8 cellular contexts compared by ENCODE assay signal in the genomic region with DNA sequence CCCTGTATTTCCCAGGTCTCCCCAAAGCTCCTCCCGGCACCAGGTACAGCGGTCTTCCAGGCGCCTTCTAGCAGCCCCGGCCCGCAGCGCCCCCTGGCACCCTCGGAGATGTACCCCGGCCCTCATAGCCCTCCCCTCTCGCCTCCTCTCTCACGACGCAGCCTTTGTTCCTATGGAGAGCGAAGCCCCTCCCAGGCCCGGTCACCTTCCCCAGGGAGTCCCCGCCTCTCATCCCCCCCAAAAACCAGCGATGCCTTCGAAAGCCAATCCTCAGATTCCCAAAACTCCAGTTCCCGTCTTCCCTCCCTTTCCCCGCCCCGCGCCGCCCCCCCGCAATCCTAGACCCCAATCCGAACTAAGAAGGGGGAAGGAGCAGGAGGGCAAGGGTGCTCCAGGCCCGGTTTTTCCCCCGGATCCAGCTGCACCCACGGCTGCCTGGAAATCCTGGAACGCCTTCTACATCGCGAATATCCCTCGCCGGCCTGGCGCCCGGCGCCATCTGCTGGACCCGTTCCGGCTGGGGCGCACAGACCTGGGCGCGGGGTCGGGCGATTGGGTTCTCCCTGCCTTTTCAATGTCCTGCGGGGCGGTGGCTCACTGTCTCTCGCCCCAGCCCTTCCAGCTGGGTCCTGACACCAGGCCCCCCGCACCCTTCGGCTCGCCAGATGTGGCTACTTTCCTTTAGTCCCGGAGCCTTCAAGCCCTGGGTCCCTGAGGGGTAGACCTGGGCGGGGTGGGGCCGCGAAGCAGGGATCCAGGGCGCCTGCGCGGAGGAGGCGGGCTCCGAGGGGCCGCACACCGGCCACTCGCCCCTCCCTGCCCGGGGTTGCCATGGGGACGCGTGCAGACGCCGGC. TPM values are rescaled to one million over a fixed set of nuclear protein-coding genes. Genes with fewer than 3 reads are reported as not detected.
DNase-seq lines count a peak whose midpoint lies in the region; ATAC-seq and TF ChIP-seq lines count a peak whose summit lies in the region.

A gene with protein sequence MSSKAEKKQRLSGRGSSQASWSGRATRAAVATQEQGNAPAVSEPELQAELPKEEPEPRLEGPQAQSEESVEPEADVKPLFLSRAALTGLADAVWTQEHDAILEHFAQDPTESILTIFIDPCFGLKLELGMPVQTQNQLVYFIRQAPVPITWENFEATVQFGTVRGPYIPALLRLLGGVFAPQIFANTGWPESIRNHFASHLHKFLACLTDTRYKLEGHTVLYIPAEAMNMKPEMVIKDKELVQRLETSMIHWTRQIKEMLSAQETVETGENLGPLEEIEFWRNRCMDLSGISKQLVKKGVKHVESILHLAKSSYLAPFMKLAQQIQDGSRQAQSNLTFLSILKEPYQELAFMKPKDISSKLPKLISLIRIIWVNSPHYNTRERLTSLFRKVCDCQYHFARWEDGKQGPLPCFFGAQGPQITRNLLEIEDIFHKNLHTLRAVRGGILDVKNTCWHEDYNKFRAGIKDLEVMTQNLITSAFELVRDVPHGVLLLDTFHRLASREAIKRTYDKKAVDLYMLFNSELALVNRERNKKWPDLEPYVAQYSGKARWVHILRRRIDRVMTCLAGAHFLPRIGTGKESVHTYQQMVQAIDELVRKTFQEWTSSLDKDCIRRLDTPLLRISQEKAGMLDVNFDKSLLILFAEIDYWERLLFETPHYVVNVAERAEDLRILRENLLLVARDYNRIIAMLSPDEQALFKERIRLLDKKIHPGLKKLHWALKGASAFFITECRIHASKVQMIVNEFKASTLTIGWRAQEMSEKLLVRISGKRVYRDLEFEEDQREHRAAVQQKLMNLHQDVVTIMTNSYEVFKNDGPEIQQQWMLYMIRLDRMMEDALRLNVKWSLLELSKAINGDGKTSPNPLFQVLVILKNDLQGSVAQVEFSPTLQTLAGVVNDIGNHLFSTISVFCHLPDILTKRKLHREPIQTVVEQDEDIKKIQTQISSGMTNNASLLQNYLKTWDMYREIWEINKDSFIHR (N-terminal part only) (plus strand): TSS at position 844 of the 855 bp plus-strand sequence. CDS start 1,991 bp downstream, outside the sequence.

- no peaks in the 10 kb centered on the region for H3K36me3 Mint-ChIP-seq in naive thymus-derived CD4-positive, alpha-beta T cell

- RAD21 ChIA-PET in HCT116 (lab: Charles Lee; ENCODE audit: low non-redundant PET in 1 of 2, low total read pairs in 2 of 2, uncharacterized antibody in 2 of 2, unreplicated experiment in 2 of 2) = no interaction called here

- no peaks in the 10 kb centered on the region for H4K20me1 ChIP-seq in HCT116 (ENCODE audit: insufficient read depth)

- peaks cover 51 to 84% (median 67%) of the 10 kb centered on the region in 5 donors for H3K27me3 Mint-ChIP-seq in naive thymus-derived CD4-positive, alpha-beta T cell

- H3K9me2 ChIP-seq in HCT116 (ENCODE audit: insufficient read depth) = no peaks in the 10 kb centered on the region

- H3K79me2 ChIP-seq in HCT116 (ENCODE audit: insufficient read depth, low read length) = no peaks in the 10 kb centered on the region

- CTCF ChIA-PET in HCT116 (lab: Charles Lee) = interaction anchor here (0.5 to 1.6 kb wide), 6 partner anchors 8 to 156 kb away, joined by 3 to 8 read pairs (median 3); a partner anchor contains a TSS
- CTCF ChIA-PET in naive thymus-derived CD4-positive, alpha-beta T cell (lab: Charles Lee) = no interaction called here

- intact Hi-C loops in HCT116 (cut with micrococcal nuclease) = loop anchor here (1.0 kb wide), 1 partner anchor 120 kb away; no protein-coding TSS in a partner anchor
- intact Hi-C loops in naive thymus-derived CD4-positive, alpha-beta T cell (cut with micrococcal nuclease) = loop anchor here in 1 of 2 donors (2.0 kb wide), 1 partner anchor 28 kb away; a partner anchor contains a TSS

- peak; percentile 72 for TF ChIP-seq RAD21 in HCT116 (IDR thresholded peaks at IDR 0.05; ENCODE audit: low read depth)

- H3K4me3 ChIP-seq in HCT116 (replicated peaks in 1 of 2; ENCODE audit: low read depth in 1 of 2, low read length in 2 of 2) = peak within 1 kb of the TSS; percentile 64 to 70
- H3K4me3 ChIP-seq in naive thymus-derived CD4-positive, alpha-beta T cell (ENCODE audit: low read length) = peak within 1 kb of the TSS; percentile 20

- POLR2A ChIA-PET in HCT116 (lab: Charles Lee) = interaction anchor here (0.7 to 1.5 kb wide), 5 partner anchors 11 to 456 kb away, joined by 3 to 7 read pairs (median 3); a partner anchor contains a TSS
- POLR2A ChIA-PET in naive thymus-derived CD4-positive, alpha-beta T cell (lab: Charles Lee) = interaction anchor here (0.9 kb wide), 1 partner anchor 27 kb away, joined by 3 read pairs; no protein-coding TSS in a partner anchor

- H3K4me2 ChIP-seq in HCT116 (ENCODE audit: low read length) = peak within 1 kb of the TSS; percentile 92

- TF ChIP-seq POLR2A in HCT116 (IDR thresholded peaks at IDR 0.05; ENCODE audit: borderline replicate concordance, extremely low read depth, insufficient read depth, insufficient read length) = peak; percentile 47

- no TSS peak for BruUV-seq in HCT116 (replicated peaks; lab: Mats Ljungman, UMichigan)

- no peaks in the 10 kb centered on the region for H3K36me3 ChIP-seq in HCT116 (ENCODE audit: control insufficient read depth in 1 of 2, insufficient read depth in 2 of 2, low read length in 2 of 2)
- no peaks in the 10 kb centered on the region for H3K36me3 ChIP-seq in naive thymus-derived CD4-positive, alpha-beta T cell (ENCODE audit: control insufficient read depth in 2 of 3, insufficient read depth in 3 of 3, low read length in 3 of 3)

- H3K27ac ChIP-seq in C4-2B (peak within 1 kb of the TSS; percentile 32), HCT116 (ENCODE audit: low read depth, low read length) (peak within 1 kb of the TSS; percentile 70), temporal lobe (ENCODE audit: low read depth, low read length) (peak within 1 kb of the TSS; percentile 19)
- no peak within 1 kb of the TSS for H3K27ac ChIP-seq in naive thymus-derived CD4-positive, alpha-beta T cell (ENCODE audit: low read depth, low read length)

- TF ChIP-seq CTCF in C4-2B (conservative IDR thresholded peaks at IDR 0.05) = peak; percentile 85
- peak; percentile 53 to 57 (median 57); a peak in 5 of 6 replicates for TF ChIP-seq CTCF in HCT116 (IDR thresholded peaks at IDR 0.05 in 2 of 3, conservative IDR thresholded peaks at IDR 0.05 in 1 of 3; ENCODE audit: borderline replicate concordance in 1 of 3, insufficient read depth in 1 of 3, low read depth in 2 of 3, low read length in 2 of 3)

- H3K4me1 ChIP-seq in HCT116 (ENCODE audit: control insufficient read depth in 1 of 2, insufficient read depth in 2 of 2, low read length in 2 of 2) = peaks cover 12 to 26% of the 10 kb centered on the region in 2 experiments
- peaks cover 4 to 11% of the 10 kb centered on the region in 2 donors for H3K4me1 ChIP-seq in naive thymus-derived CD4-positive, alpha-beta T cell (ENCODE audit: control insufficient read depth in 2 of 2, insufficient read depth in 2 of 2, low read length in 2 of 2)

- H3K9me3 ChIP-seq in HCT116 (ENCODE audit: control insufficient read depth in 1 of 2, insufficient read depth in 1 of 2, low read depth in 1 of 2, low read length in 2 of 2) = no peaks in the 10 kb centered on the region
- no peaks in the 10 kb centered on the region for H3K9me3 ChIP-seq in naive thymus-derived CD4-positive, alpha-beta T cell (ENCODE audit: control insufficient read depth in 2 of 3, low read length in 3 of 3)

- no peak within 1 kb of the TSS for H3K27ac Mint-ChIP-seq in naive thymus-derived CD4-positive, alpha-beta T cell

- DNase-seq in HCT116 (ENCODE audit: low read depth, low spot score) (peak; percentile 89), NCI-H526 (lab: John Stamatoyannopoulos, UW) (peak; percentile 87 to 93), fibroblast of the conjunctiva (ENCODE audit: low read depth) (peak; percentile 76)
- DNase-seq in activated T-helper 9 cell treated with anti-CD3 and anti-CD28 coated beads, Interleukin-2, amount 50 U/mL, for 16 hours (ENCODE audit: low read depth) = peak; percentile 24
- DNase-seq in naive thymus-derived CD4-positive, alpha-beta T cell = peak in 5 of 9 donors; percentile 14 to 63 (median 27)

- peak within 1 kb of the TSS; percentile 26 to 85 (median 74) for H3K4me3 Mint-ChIP-seq in naive thymus-derived CD4-positive, alpha-beta T cell

- no peaks in the 10 kb centered on the region for H3K9me3 Mint-ChIP-seq in naive thymus-derived CD4-positive, alpha-beta T cell

- H3K27me3 ChIP-seq in HCT116 (ENCODE audit: insufficient read depth, low read length) = no peaks in the 10 kb centered on the region
- H3K27me3 ChIP-seq in naive thymus-derived CD4-positive, alpha-beta T cell (ENCODE audit: control insufficient read depth in 2 of 2, insufficient read depth in 2 of 2, low read length in 2 of 2) = peaks cover 6 to 16% of the 10 kb centered on the region in 2 donors

- ATAC-seq in HCT116 (peak; percentile 91), GM19452 (IDR thresholded peaks at IDR 0.05; ENCODE audit: unreplicated experiment) (no peak)
- ATAC-seq in naive thymus-derived CD4-positive, alpha-beta T cell = peak; percentile 49

- H3K9ac ChIP-seq in HCT116 (ENCODE audit: low read length) = peak within 1 kb of the TSS; percentile 71

- H3K4me1 Mint-ChIP-seq in naive thymus-derived CD4-positive, alpha-beta T cell = peaks cover 10 to 28% (median 15%) of the 10 kb centered on the region in 7 donors

- no peak within 1 kb of the TSS for H2AFZ ChIP-seq in HCT116 (ENCODE audit: low read depth, low read length, poor library complexity, severe bottlenecking)

TF ChIP-seq in HCT116, 20 proteins besides CTCF, POLR2A, EP300 and RAD21:
- TF ChIP-seq SP1 (IDR thresholded peaks at IDR 0.05; ENCODE audit: low read depth) (peak; percentile 97), EGR1 (IDR thresholded peaks at IDR 0.05; ENCODE audit: low read depth) (no peak), YY1 (IDR thresholded peaks at IDR 0.05; ENCODE audit: extremely low read depth, insufficient replicate concordance, low read depth, low read length) (peak; percentile 58), EZH2 (IDR thresholded peaks at IDR 0.05) (no peak), POLR2AphosphoS5 (IDR thresholded peaks at IDR 0.05; ENCODE audit: low read depth, low read length) (peak; percentile 54), TCF7L2 (IDR thresholded peaks at IDR 0.05; ENCODE audit: borderline replicate concordance, extremely low read depth, insufficient read depth, insufficient read length) (no peak)

RNA-seq across cellular contexts. Expression of the gene that starts here (rescaled TPM):
- total RNA-seq in HCT116 (2021; ENCODE audit: unreplicated experiment) (2.0 TPM), temporal lobe (0.74 TPM)
- 0.91 and 1.4 TPM in 2 replicates for polyA plus RNA-seq in HCT116 (2012)
- under 1 TPM in 1 of 5 experiments, not detected in 4; 0.03 TPM for total RNA-seq in naive thymus-derived CD4-positive, alpha-beta T cell
- polyA plus RNA-seq in naive thymus-derived CD4-positive, alpha-beta T cell = not detected

Comparison
In these comparisons a context has a peak if more than half of its experiments do, and no peak if none do; other contexts are left out.
1. Peak in DNase-seq, ATAC-seq and H3K4me3 ChIP-seq in naive thymus-derived CD4-positive, alpha-beta T cell; RNA of the gene not detected or under 1 TPM.
2. DNase-seq: peak in every context shown above with its lines; median percentile 90 in NCI-H526; 89 in HCT116; 76 in fibroblast of the conjunctiva; 27 in naive thymus-derived CD4-positive, alpha-beta T cell; 24 in activated T-helper 9 cell treated with anti-CD3 and anti-CD28 coated beads, Interleukin-2, amount 50 U/mL, for 16 hours.